Comparison of ENCODE assay signal across 12 cellular contexts in the genomic region with DNA sequence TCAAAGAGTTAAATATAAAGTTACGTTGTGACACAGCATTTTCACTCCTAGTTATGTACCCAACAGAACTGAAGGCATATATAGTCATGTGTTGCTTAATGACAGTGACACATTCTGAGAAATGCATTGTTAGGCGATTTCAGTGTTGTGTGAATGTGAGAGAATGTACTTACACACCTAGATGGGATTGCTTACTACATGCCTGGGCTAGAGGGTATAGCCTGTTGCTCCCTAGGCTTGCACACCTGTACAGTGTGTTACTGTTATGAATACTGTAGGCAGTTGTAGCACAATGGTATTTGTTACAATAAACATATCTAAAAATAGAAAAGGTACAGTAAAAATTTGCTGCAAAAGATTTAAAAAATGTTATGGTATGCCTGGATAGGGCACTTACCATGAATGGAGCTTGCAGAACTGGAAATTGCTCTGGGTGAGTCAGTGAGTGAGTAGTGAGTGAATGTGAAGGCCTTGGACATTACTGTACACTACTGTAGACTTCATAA.
DNase-seq lines count a peak whose midpoint lies in the region; ATAC-seq, FAIRE-seq and TF ChIP-seq lines count a peak whose summit lies in the region.
"Had no signal": no experiment of that assay in that cellular context is flagged by ENCODE, and none has a peak within 500 bp of the region (broad histone marks: within the 10 kb centered on the region; RNA-seq: fewer than 3 reads in every experiment).

No MANE protein-coding gene starts in this region.

- WGBS in GM12878 (ENCODE audit: insufficient coverage, insufficient replicate concordance, low lambda C conversion rate, missing lambda C conversion rate): 0% methylated on average over 2 of the region's 2 CpGs

- H3K4me1 ChIP-seq in GM12878 (ENCODE audit: control insufficient read depth, insufficient read depth, low read length) (peaks cover 14% of the 10 kb centered on the region), vagina (no peaks in the 10 kb centered on the region), Karpas-422 (ENCODE audit: low read length) (no peaks in the 10 kb centered on the region)
- H3K4me1 ChIP-seq: BE2C had no signal

- CTCF ChIA-PET in GM12878 (lab: Yijun Ruan, JAX): no interaction called here

- DNase-seq in stimulated activated naive CD8-positive, alpha-beta T cell treated with anti-CD3 and anti-CD28 coated beads, Interleukin-15, amount 100 ng/mL, for 72 hours: no peak
- DNase-seq in stimulated activated naive CD8-positive, alpha-beta T cell treated with anti-CD3 and anti-CD28 coated beads, Interleukin-15, Interleukin-2, amounts not matched to agents 100 U/mL and 50 U/mL, for 24 hours: no peak
- DNase-seq in GM12878 (ENCODE audit: low read depth, low spot score) (peak; percentile 78), vagina (ENCODE audit: extremely low spot score in 2 of 2) (no peak), islet precursor cell (no peak), Karpas-422 (no peak)
- DNase-seq: activated gamma-delta T cell, BE2C, NCI-H774 had no signal

- TF ChIP-seq RAD21 in GM12878 (IDR thresholded peaks at IDR 0.05; ENCODE audit: insufficient read depth, low read depth, low read length): no peak

- H3K4me3 Mint-ChIP-seq in stimulated activated naive CD8-positive, alpha-beta T cell treated with anti-CD3 and anti-CD28 coated beads, Interleukin-15, amount 100 ng/mL, for 72 hours: no peak overlapping the region
- H3K4me3 Mint-ChIP-seq in stimulated activated memory B cell treated with anti-CD40 and anti-IgM and Interleukin-4, amounts not matched to agents 10 μg/mL and 1 μg/mL and 100 μg/mL, for 72 hours: no peak overlapping the region

- H3K27ac Mint-ChIP-seq in stimulated activated naive CD8-positive, alpha-beta T cell treated with anti-CD3 and anti-CD28 coated beads, Interleukin-15, amount 100 ng/mL, for 72 hours: no peak overlapping the region
- no peak overlapping the region for H3K27ac Mint-ChIP-seq in stimulated activated memory B cell treated with anti-CD40 and anti-IgM and Interleukin-4, amounts not matched to agents 10 μg/mL and 1 μg/mL and 100 μg/mL, for 72 hours

- H3K36me3 Mint-ChIP-seq in stimulated activated memory B cell treated with anti-CD40 and anti-IgM and Interleukin-4, amounts not matched to agents 10 μg/mL and 1 μg/mL and 100 μg/mL, for 72 hours: peaks cover 31% of the 10 kb centered on the region

- RAD21 ChIA-PET in GM12878 (lab: Charles Lee; ENCODE audit: unreplicated experiment): interaction anchor here (0.8 to 1.0 kb wide), 4 partner anchors 26 to 262 kb away, joined by 3 to 4 read pairs (median 4); partner anchors contain the start of gene INTS6

- H3K27me3 ChIP-seq in GM12878 (replicated peaks in 1 of 2; ENCODE audit: control insufficient read depth in 2 of 2, insufficient read depth in 2 of 2, low read length in 1 of 2): no peaks in the 10 kb centered on the region
- H3K27me3 ChIP-seq in vagina: no peaks in the 10 kb centered on the region
- no peaks in the 10 kb centered on the region for H3K27me3 ChIP-seq in Karpas-422 (ENCODE audit: low read length)
- H3K27me3 ChIP-seq: BE2C had no signal

- intact Hi-C loops in GM12878 (cut with micrococcal nuclease; ENCODE audit: unreplicated experiment) (loop anchor here (5.0 kb wide), 2 partner anchors 212 to 262 kb away; partner anchors contain the start of gene INTS6), vagina (cut with DNase I) (no loop called here)

- SMC1A ChIA-PET in GM12878 (lab: Charles Lee; ENCODE audit: uncharacterized antibody, unreplicated experiment): interaction anchor here (0.6 to 1.2 kb wide), 6 partner anchors 17 to 297 kb away, joined by 3 to 6 read pairs (median 3); no protein-coding TSS in a partner anchor

- TF ChIP-seq CTCF in GM12878 (IDR thresholded peaks at IDR 0.05 in 2 of 3, conservative IDR thresholded peaks at IDR 0.05 in 1 of 3; ENCODE audit: control insufficient read depth in 2 of 3, extremely low read depth in 1 of 3, insufficient read depth in 1 of 3, low read depth in 3 of 3, low read length in 3 of 3) (no peak), vagina (IDR thresholded peaks at IDR 0.05) (no peak)

- H2AFZ ChIP-seq in GM12878 (ENCODE audit: control insufficient read depth, low read depth, low read length) (no peak overlapping the region), Karpas-422 (ENCODE audit: low read length) (no peak overlapping the region)

- H3K27ac ChIP-seq in GM12878 (ENCODE audit: control insufficient read depth, insufficient read depth) (peak overlapping the region; percentile 72), vagina (peak overlapping the region; percentile 30), Karpas-422 (ENCODE audit: low read length) (no peak overlapping the region)

- no peaks in the 10 kb centered on the region for H3K27me3 Mint-ChIP-seq in stimulated activated naive CD8-positive, alpha-beta T cell treated with anti-CD3 and anti-CD28 coated beads, Interleukin-15, amount 100 ng/mL, for 72 hours
- no peaks in the 10 kb centered on the region for H3K27me3 Mint-ChIP-seq in stimulated activated memory B cell treated with anti-CD40 and anti-IgM and Interleukin-4, amounts not matched to agents 10 μg/mL and 1 μg/mL and 100 μg/mL, for 72 hours

- peak; percentile 56 for FAIRE-seq in GM12878 (lab: Jason Lieb, UNC)

- H3K4me2 ChIP-seq in GM12878 (ENCODE audit: control insufficient read depth, insufficient read depth) (no peak overlapping the region), Karpas-422 (ENCODE audit: low read depth, low read length, poor library complexity, severe bottlenecking) (no peak overlapping the region)

- no peaks in the 10 kb centered on the region for H3K4me1 Mint-ChIP-seq in stimulated activated naive CD8-positive, alpha-beta T cell treated with anti-CD3 and anti-CD28 coated beads, Interleukin-15, amount 100 ng/mL, for 72 hours
- no peaks in the 10 kb centered on the region for H3K4me1 Mint-ChIP-seq in stimulated activated memory B cell treated with anti-CD40 and anti-IgM and Interleukin-4, amounts not matched to agents 10 μg/mL and 1 μg/mL and 100 μg/mL, for 72 hours

- POLR2A ChIA-PET in GM12878 (lab: Charles Lee): interaction anchor here (0.5 to 1.0 kb wide), 3 partner anchors 11 to 35 kb away, joined by 3 to 4 read pairs (median 3); no protein-coding TSS in a partner anchor

- TF ChIP-seq EP300 in GM12878 (IDR thresholded peaks at IDR 0.05; ENCODE audit: borderline replicate concordance in 1 of 2, control insufficient read depth in 1 of 2, low read depth in 2 of 2, low read length in 2 of 2): peak in 1 of 2 experiments; percentile 50; a peak in 1 of 4 replicates

- no peaks in the 10 kb centered on the region for H3K36me3 ChIP-seq in GM12878 (ENCODE audit: control insufficient read depth in 2 of 2, insufficient read depth in 2 of 2, low read length in 1 of 2)
- H3K36me3 ChIP-seq in vagina: peaks cover 0 to 3% of the 10 kb centered on the region in 2 donors
- no peaks in the 10 kb centered on the region for H3K36me3 ChIP-seq in Karpas-422 (ENCODE audit: insufficient read depth, low read length)
- H3K36me3 ChIP-seq: BE2C had no signal

- H3K9me3 ChIP-seq in GM12878 (replicated peaks; ENCODE audit: control insufficient read depth, insufficient read depth, low read length) (no peaks in the 10 kb centered on the region; the same call in 2 of the 3 replicates), vagina (no peaks in the 10 kb centered on the region), Karpas-422 (ENCODE audit: low read length) (no peaks in the 10 kb centered on the region)
- H3K9me3 ChIP-seq: BE2C had no signal

- in situ Hi-C loops in GM12878 (cut with MboI): no loop called here

- H3K9ac ChIP-seq in GM12878 (ENCODE audit: control insufficient read depth, insufficient read depth, low read length): no peak overlapping the region
- no peak overlapping the region for H3K9ac ChIP-seq in Karpas-422 (ENCODE audit: low read length)

- ATAC-seq in stimulated activated naive CD8-positive, alpha-beta T cell treated with anti-CD3 and anti-CD28 coated beads, Interleukin-15, amount 100 ng/mL, for 72 hours: peak; percentile 50
- no peak for ATAC-seq in stimulated activated naive CD8-positive, alpha-beta T cell treated with anti-CD3 and anti-CD28 coated beads, Interleukin-15, Interleukin-2, amounts not matched to agents 100 U/mL and 50 U/mL, for 24 hours
- peak; percentile 56 for ATAC-seq in HG03520 (IDR thresholded peaks at IDR 0.05; ENCODE audit: unreplicated experiment)
- ATAC-seq in GM12878: peak; percentile 96
- ATAC-seq in stimulated activated memory B cell treated with anti-CD40 and anti-IgM and Interleukin-4, amounts not matched to agents 10 μg/mL and 1 μg/mL and 100 μg/mL, for 72 hours: no peak

- no peaks in the 10 kb centered on the region for H3K9me2 ChIP-seq in Karpas-422 (replicated peaks; ENCODE audit: insufficient read depth, low read length)

- BruUV-seq in GM12878 (replicated peaks; lab: Mats Ljungman, UMichigan): no TSS peak

- H3K79me2 ChIP-seq in GM12878 (ENCODE audit: control insufficient read depth, insufficient read depth, low read length): no peaks in the 10 kb centered on the region
- no peaks in the 10 kb centered on the region for H3K79me2 ChIP-seq in Karpas-422 (ENCODE audit: low read length)

- no peaks in the 10 kb centered on the region for H3K9me3 Mint-ChIP-seq in stimulated activated naive CD8-positive, alpha-beta T cell treated with anti-CD3 and anti-CD28 coated beads, Interleukin-15, amount 100 ng/mL, for 72 hours
- H3K9me3 Mint-ChIP-seq in stimulated activated memory B cell treated with anti-CD40 and anti-IgM and Interleukin-4, amounts not matched to agents 10 μg/mL and 1 μg/mL and 100 μg/mL, for 72 hours: no peaks in the 10 kb centered on the region

- TF ChIP-seq POLR2A in GM12878 (IDR thresholded peaks at IDR 0.05; ENCODE audit: low read depth, low read length) (no peak), vagina (IDR thresholded peaks at IDR 0.05) (no peak)

- H3K4me3 ChIP-seq in GM12878 (no peak overlapping the region), vagina (no peak overlapping the region), Karpas-422 (ENCODE audit: low read length) (no peak overlapping the region)
- H3K4me3 ChIP-seq: skin epidermis had no signal

- H4K20me1 ChIP-seq in GM12878 (ENCODE audit: control insufficient read depth, insufficient read depth) (no peaks in the 10 kb centered on the region), Karpas-422 (ENCODE audit: insufficient read depth, low read depth, low read length) (no peaks in the 10 kb centered on the region)

TF ChIP-seq in GM12878, 131 proteins besides CTCF, POLR2A, EP300 and RAD21 (continues in another document):
- no peak for TF ChIP-seq ZBED1 (IDR thresholded peaks at IDR 0.05; ENCODE audit: borderline replicate concordance)

Comparison
In these comparisons a context has a peak if more than half of its experiments do, and no peak if none do; other contexts are left out.
1. ATAC-seq: peak in stimulated activated naive CD8-positive, alpha-beta T cell treated with anti-CD3 and anti-CD28 coated beads, Interleukin-15, amount 100 ng/mL, for 72 hours (single experiment), HG03520 (single experiment) and GM12878 (single experiment); none in stimulated activated naive CD8-positive, alpha-beta T cell treated with anti-CD3 and anti-CD28 coated beads, Interleukin-15, Interleukin-2, amounts not matched to agents 100 U/mL and 50 U/mL, for 24 hours (single experiment) and stimulated activated memory B cell treated with anti-CD40 and anti-IgM and Interleukin-4, amounts not matched to agents 10 μg/mL and 1 μg/mL and 100 μg/mL, for 72 hours (single experiment).